ENCODE assay signal across 18 cellular contexts in genomic region chr16:48165961-48166578, GRCh38. TPM values are rescaled to one million over a fixed set of nuclear protein-coding genes. Genes with fewer than 3 reads are reported as not detected.
DNase-seq lines count a peak whose midpoint lies in the region; ATAC-seq and TF ChIP-seq lines count a peak whose summit lies in the region.
"Had no signal": no experiment of that assay in that cellular context is flagged by ENCODE, and none has a peak within 500 bp of the region (broad histone marks: within the 10 kb centered on the region; RNA-seq: fewer than 3 reads in every experiment).

No MANE protein-coding gene starts in this region.

- H4K20me1 ChIP-seq in HCT116 (ENCODE audit: insufficient read depth) = no peaks in the 10 kb centered on the region
- H4K20me1 ChIP-seq in hepatocyte (ENCODE audit: insufficient read depth, poor library complexity, severe bottlenecking) = no peaks in the 10 kb centered on the region

- RAD21 ChIA-PET in HCT116 (lab: Charles Lee; ENCODE audit: low non-redundant PET in 1 of 2, low total read pairs in 2 of 2, uncharacterized antibody in 2 of 2, unreplicated experiment in 2 of 2) = no interaction called here

- H3K27me3 ChIP-seq in BE2C (no peaks in the 10 kb centered on the region), HCT116 (ENCODE audit: insufficient read depth, low read length) (no peaks in the 10 kb centered on the region), hepatocyte (no peaks in the 10 kb centered on the region), heart right ventricle (no peaks in the 10 kb centered on the region), right cardiac atrium (ENCODE audit: control insufficient read depth, insufficient read depth) (no peaks in the 10 kb centered on the region)
- H3K27me3 ChIP-seq: breast epithelium had no signal

- H3K9me3 ChIP-seq in BE2C = no peaks in the 10 kb centered on the region
- no peaks in the 10 kb centered on the region for H3K9me3 ChIP-seq in HCT116 (ENCODE audit: control insufficient read depth in 1 of 2, insufficient read depth in 1 of 2, low read depth in 1 of 2, low read length in 2 of 2)
- H3K9me3 ChIP-seq in hepatocyte (ENCODE audit: low read depth) = no peaks in the 10 kb centered on the region
- no peaks in the 10 kb centered on the region for H3K9me3 ChIP-seq in heart right ventricle
- no peaks in the 10 kb centered on the region for H3K9me3 ChIP-seq in right cardiac atrium (ENCODE audit: control insufficient read depth, low read length)
- H3K9me3 ChIP-seq: breast epithelium had no signal

- H3K36me3 ChIP-seq in BE2C (no peaks in the 10 kb centered on the region), HCT116 (ENCODE audit: control insufficient read depth in 1 of 2, insufficient read depth in 2 of 2, low read length in 2 of 2) (no peaks in the 10 kb centered on the region), hepatocyte (replicated peaks; ENCODE audit: insufficient read depth, low read depth) (no peaks in the 10 kb centered on the region), heart right ventricle (no peaks in the 10 kb centered on the region)
- H3K36me3 ChIP-seq: breast epithelium had no signal

- WGBS in hepatocyte (ENCODE audit: low lambda C conversion rate, missing lambda C conversion rate) = 77% methylated on average over 4 of the region's 4 CpGs
- WGBS in heart right ventricle, 2 donors = 83 to 93% methylated on average over 4 of the region's 4 CpGs
- 84% methylated on average over 4 of the region's 4 CpGs for WGBS in right cardiac atrium

- TF ChIP-seq RAD21 in HCT116 (IDR thresholded peaks at IDR 0.05; ENCODE audit: low read depth) = no peak

- H3K4me3 ChIP-seq in BE2C (ENCODE audit: low read depth, low read length) = no peak overlapping the region
- no peak overlapping the region for H3K4me3 ChIP-seq in HCT116 (replicated peaks in 1 of 2; ENCODE audit: low read depth in 1 of 2, low read length in 2 of 2)
- H3K4me3 ChIP-seq in hepatocyte = no peak overlapping the region
- H3K4me3 ChIP-seq in heart right ventricle = no peak overlapping the region
- no peak overlapping the region for H3K4me3 ChIP-seq in right cardiac atrium (ENCODE audit: low read length)
- H3K4me3 ChIP-seq: breast epithelium had no signal

- H3K9me2 ChIP-seq in HCT116 (ENCODE audit: insufficient read depth) (no peaks in the 10 kb centered on the region), hepatocyte (replicated peaks; ENCODE audit: insufficient read depth) (no peaks in the 10 kb centered on the region)

- TF ChIP-seq POLR2A in HCT116 (IDR thresholded peaks at IDR 0.05; ENCODE audit: borderline replicate concordance, extremely low read depth, insufficient read depth, insufficient read length) = no peak

- no TSS peak for BruUV-seq in HCT116 (replicated peaks; lab: Mats Ljungman, UMichigan)

- TF ChIP-seq CTCF in BE2C (IDR thresholded peaks at IDR 0.05; ENCODE audit: low read depth, low read length) (no peak), HCT116 (IDR thresholded peaks at IDR 0.05 in 2 of 3, conservative IDR thresholded peaks at IDR 0.05 in 1 of 3; ENCODE audit: borderline replicate concordance in 1 of 3, insufficient read depth in 1 of 3, low read depth in 2 of 3, low read length in 2 of 3) (no peak), VCaP (conservative IDR thresholded peaks at IDR 0.05) (no peak), hepatocyte (IDR thresholded peaks at IDR 0.05; ENCODE audit: poor library complexity) (no peak), heart right ventricle (IDR thresholded peaks at IDR 0.05) (no peak)

- H2AFZ ChIP-seq in HCT116 (ENCODE audit: low read depth, low read length, poor library complexity, severe bottlenecking) (peak overlapping the region; percentile 90), hepatocyte (no peak overlapping the region)

- no peak for ATAC-seq in HCT116
- ATAC-seq in heart right ventricle = no peak
- no peak for ATAC-seq in right cardiac atrium
- ATAC-seq: esophagus mucosa; stimulated activated naive B cell treated with anti-CD40 and anti-IgM and Interleukin-4, amounts not matched to agents 10 μg/mL and 1 μg/mL and 100 μg/mL, for 72 hours; T-cell had no signal

- intact Hi-C loops in HCT116 (cut with micrococcal nuclease) (loop anchor here (1.0 to 10.0 kb wide), 5 partner anchors 457 to 1494 kb away; no protein-coding TSS in a partner anchor), heart right ventricle (cut with DNase I) (loop anchor here in 9 of 10 donors (2.0 to 10.0 kb wide), 11 partner anchors 911 to 1491 kb away; no protein-coding TSS in a partner anchor), right cardiac atrium (cut with DNase I) (loop anchor here in 2 of 4 donors (10.0 kb wide), 1 partner anchor 1131 kb away; no protein-coding TSS in a partner anchor)

- no peak overlapping the region for H3K9ac ChIP-seq in HCT116 (ENCODE audit: low read length)

- H3K27ac ChIP-seq in HCT116 (ENCODE audit: low read depth, low read length) (no peak overlapping the region), VCaP (peak overlapping the region; percentile 85), hepatocyte (no peak overlapping the region), heart right ventricle (no peak overlapping the region), right cardiac atrium (ENCODE audit: low read length) (no peak overlapping the region)

- CTCF ChIA-PET in HCT116 (lab: Charles Lee) = interaction anchor here (0.7 to 2.6 kb wide), 4 partner anchors 362 to 1219 kb away, joined by 3 to 34 read pairs (median 14); no protein-coding TSS in a partner anchor

- H3K79me2 ChIP-seq in HCT116 (ENCODE audit: insufficient read depth, low read length) = no peaks in the 10 kb centered on the region
- no peaks in the 10 kb centered on the region for H3K79me2 ChIP-seq in hepatocyte

- H3K4me1 ChIP-seq in BE2C (no peaks in the 10 kb centered on the region), HCT116 (ENCODE audit: control insufficient read depth in 1 of 2, insufficient read depth in 2 of 2, low read length in 2 of 2) (peaks cover 0 to 7% of the 10 kb centered on the region in 2 experiments; a peak in 2 of 4 replicates), hepatocyte (ENCODE audit: insufficient read depth) (peaks cover 3% of the 10 kb centered on the region), heart right ventricle (peaks cover 0 to 26% (median 7%) of the 10 kb centered on the region in 9 donors), right cardiac atrium (ENCODE audit: control insufficient read depth, insufficient read depth, low read length) (peaks cover 2% of the 10 kb centered on the region)
- H3K4me1 ChIP-seq: breast epithelium had no signal

- peak; percentile 38 for DNase-seq in BE2C
- no peak for DNase-seq in HCT116 (ENCODE audit: low read depth, low spot score)
- DNase-seq in hepatocyte (ENCODE audit: low spot score) = no peak
- DNase-seq in heart right ventricle = no peak
- DNase-seq in right cardiac atrium = no peak
- no peak for DNase-seq in superior temporal gyrus (ENCODE audit: extremely low spot score)
- no peak for DNase-seq in stimulated activated CD4-positive, alpha-beta T cell treated with anti-CD3 and anti-CD28 coated beads, Interleukin-4, amount 100 ng/mL, for 1 hour
- DNase-seq: activated CD4-positive, alpha-beta T cell treated with anti-CD3 and anti-CD28 coated beads, Interleukin-2, amount 50 U/mL, for 4 hours; activated gamma-delta T cell treated with Interleukin-2 at 50 U/mL for 16 hours; NCI-H187; stimulated activated CD4-positive, alpha-beta T cell treated with anti-CD3 and anti-CD28 coated beads, Interleukin-4, amount 100 ng/mL, for 24 hours; stimulated activated naive B cell treated with anti-CD40 and anti-IgM and Interleukin-4, amounts not matched to agents 10 μg/mL and 1 μg/mL and 100 μg/mL, for 72 hours; T-cell had no signal

- POLR2A ChIA-PET in HCT116 (lab: Charles Lee) = no interaction called here

- H3K4me2 ChIP-seq in HCT116 (ENCODE audit: low read length) = no peak overlapping the region
- peak overlapping the region; percentile 64 for H3K4me2 ChIP-seq in hepatocyte

TF ChIP-seq in HCT116, 20 proteins besides CTCF, POLR2A, EP300 and RAD21:
- TF ChIP-seq SRF (IDR thresholded peaks at IDR 0.05; ENCODE audit: low read depth) (peak; percentile 88), POLR2AphosphoS5 (IDR thresholded peaks at IDR 0.05; ENCODE audit: low read depth, low read length) (no peak)

RNA-seq across cellular contexts. Expression of gene ABCC12, which starts 10.3 kb away (rescaled TPM):
- not detected for polyA plus RNA-seq in BE2C (2012; ENCODE audit: insufficient read depth, insufficient read length, low read depth)
- total RNA-seq in HCT116 (2021; ENCODE audit: unreplicated experiment) (not detected), hepatocyte (not detected in 2 replicates), heart right ventricle (under 1 TPM in 2 of 10 donors, not detected in 8; 0.07 to 0.20 TPM), right cardiac atrium (not detected)
- not detected in 2 replicates for polyA plus RNA-seq in HCT116 (2012)
- polyA plus RNA-seq in hepatocyte (not detected in 2 replicates), heart right ventricle (under 1 TPM in 1 of 2 donors, not detected in 1; 0.01 TPM), right cardiac atrium (not detected)
- total RNA-seq: Daoy, esophagus mucosa, mesothelial cell of epicardium, T-cell had no signal
